In genomic region chr7:117828831-117829230, GRCh38 we compare ENCODE assay signal across 25 cellular contexts. TPM values are rescaled to one million over a fixed set of nuclear protein-coding genes. Genes with fewer than 3 reads are reported as not detected.
DNase-seq lines count a peak whose midpoint lies in the region; TF ChIP-seq lines count a peak whose summit lies in the region.
"Had no signal": no experiment of that assay in that cellular context is flagged by ENCODE, and none has a peak within 500 bp of the region (broad histone marks: within the 10 kb centered on the region; RNA-seq: fewer than 3 reads in every experiment).

No MANE protein-coding gene starts in this region.

- H3K27ac ChIP-seq in SJSA1 (peak overlapping the region; percentile 27; the same call in 1 of the 2 replicates), smooth muscle cell (ENCODE audit: low read depth) (peak overlapping the region; percentile 61), tibial nerve (no peak overlapping the region)
- H3K27ac ChIP-seq: 22Rv1, HL-60, ovary had no signal

- H4K20me1 ChIP-seq in smooth muscle cell (ENCODE audit: low read depth) = peaks cover 3% of the 10 kb centered on the region

- peak overlapping the region; percentile 62 for H3K4me2 ChIP-seq in smooth muscle cell

- no peak overlapping the region for H2AFZ ChIP-seq in smooth muscle cell (ENCODE audit: low read depth)

- H3K79me2 ChIP-seq in smooth muscle cell (ENCODE audit: low read depth) = peaks cover 9% of the 10 kb centered on the region

- H3K4me1 ChIP-seq in SJSA1 (replicated peaks) = peaks cover 28% of the 10 kb centered on the region
- H3K4me1 ChIP-seq in smooth muscle cell (ENCODE audit: low read depth) = peaks cover 6% of the 10 kb centered on the region
- H3K4me1 ChIP-seq in tibial nerve = peaks cover 0 to 46% (median 7%) of the 10 kb centered on the region in 4 donors

- H3K9me3 ChIP-seq in SJSA1 (replicated peaks) (no peaks in the 10 kb centered on the region), smooth muscle cell (replicated peaks; ENCODE audit: low read depth) (no peaks in the 10 kb centered on the region), tibial nerve (no peaks in the 10 kb centered on the region)
- H3K9me3 ChIP-seq: gastroesophageal sphincter, ovary had no signal

- peaks cover 17% of the 10 kb centered on the region for H3F3A ChIP-seq in smooth muscle cell (ENCODE audit: low read depth)

- TF ChIP-seq POLR2A in tibial nerve (IDR thresholded peaks at IDR 0.05) = no peak

- WGBS in smooth muscle cell (ENCODE audit: low lambda C conversion rate) = 36% methylated on average over 2 of the region's 2 CpGs
- WGBS in tibial nerve, 2 donors = 41 to 46% methylated on average over 2 of the region's 2 CpGs

- TF ChIP-seq EP300 in tibial nerve (IDR thresholded peaks at IDR 0.05) = no peak

- no peak overlapping the region for H3K9ac ChIP-seq in smooth muscle cell (ENCODE audit: low read depth)

- TF ChIP-seq CTCF in fibroblast of mammary gland (conservative IDR thresholded peaks at IDR 0.05; ENCODE audit: control insufficient read depth, insufficient read depth, low read depth, low read length) = no peak
- no peak for TF ChIP-seq CTCF in smooth muscle cell (IDR thresholded peaks at IDR 0.05; ENCODE audit: borderline replicate concordance, insufficient read depth, poor library complexity, severe bottlenecking)
- no peak for TF ChIP-seq CTCF in tibial nerve (IDR thresholded peaks at IDR 0.05)

- H3K27me3 ChIP-seq in SJSA1 (replicated peaks) (no peaks in the 10 kb centered on the region), smooth muscle cell (ENCODE audit: low read depth) (no peaks in the 10 kb centered on the region), tibial nerve (no peaks in the 10 kb centered on the region)
- H3K27me3 ChIP-seq: gastroesophageal sphincter, ovary had no signal

- H3K36me3 ChIP-seq in SJSA1 (no peaks in the 10 kb centered on the region), smooth muscle cell (ENCODE audit: low read depth) (no peaks in the 10 kb centered on the region), tibial nerve (no peaks in the 10 kb centered on the region)
- H3K36me3 ChIP-seq: gastroesophageal sphincter, ovary had no signal

- DNase-seq in DMS53 (lab: John Stamatoyannopoulos, UW) (peak; percentile 16), DMS53 treated with DMSO at 0.1 percent for 48 hours (lab: John Stamatoyannopoulos, UW; ENCODE audit: unreplicated experiment) (no peak), SJSA1 (ENCODE audit: low read depth in 1 of 2, low spot score in 2 of 2) (peak in 1 of 2 experiments; percentile 62), fibroblast of mammary gland (ENCODE audit: low read depth) (peak; percentile 25), smooth muscle cell (lab: John Stamatoyannopoulos, UW; ENCODE audit: unreplicated experiment) (no peak), tibial nerve (ENCODE audit: low spot score in 2 of 2) (no peak), dermis blood vessel endothelial cell (no peak)
- no peak for DNase-seq in stimulated activated CD4-positive, alpha-beta T cell treated with anti-CD3 and anti-CD28 coated beads, Interleukin-12 subunit alpha, Interleukin-12 subunit beta, amount 100 ng/mL, for 4 hours
- DNase-seq: activated CD4-positive, alpha-beta memory T cell treated with anti-CD3 and anti-CD28 coated beads for 36 hours; AML-193; CD4-positive, alpha-beta memory T cell; cerebellar nuclear complex; DMS 273 treated with DMSO at 0.1 percent for 48 hours; effector memory CD4-positive, alpha-beta T cell; erythroblast; GDM1; NCI-H1105; NCI-H1930; NCI-H2227 treated with DMSO at 0.1 percent for 48 hours; ovary; right cardiac atrium; T1000 had no signal

- H3K4me3 ChIP-seq in SJSA1 (no peak overlapping the region), fibroblast of mammary gland (ENCODE audit: control insufficient read depth, low read depth, low read length) (no peak overlapping the region), smooth muscle cell (no peak overlapping the region), tibial nerve (no peak overlapping the region)
- H3K4me3 ChIP-seq: gastroesophageal sphincter, ovary had no signal

RNA-seq across cellular contexts. Expression of gene CTTNBP2, which starts 44.4 kb away (rescaled TPM):
- not detected in 2 replicates for total RNA-seq in SJSA1 (2014; rRNA removed; shearing (Covaris generic))
- total RNA-seq in smooth muscle cell (22.9 and 42.3 TPM in 2 replicates), tibial nerve (10 to 100 TPM; 12.9 to 19.3 (median 17.1) TPM), dermis blood vessel endothelial cell (0.34 and 0.37 TPM in 2 replicates)
- polyA plus RNA-seq in smooth muscle cell = 4.8 and 22.3 TPM in 2 replicates
- total RNA-seq: activated CD4-positive, alpha-beta memory T cell treated with anti-CD3 and anti-CD28 coated beads for 36 hours; CD4-positive, alpha-beta memory T cell had no signal
- polyA plus RNA-seq: CD4-positive, alpha-beta memory T cell had no signal

Comparison
In these comparisons a context has a peak if more than half of its experiments do, and no peak if none do; other contexts are left out.
1. DNase-seq: peak in DMS53 (single experiment) and fibroblast of mammary gland (single experiment); none in DMS53 treated with DMSO at 0.1 percent for 48 hours (single experiment), smooth muscle cell (single experiment), tibial nerve (0 of 2), stimulated activated CD4-positive, alpha-beta T cell treated with anti-CD3 and anti-CD28 coated beads, Interleukin-12 subunit alpha, Interleukin-12 subunit beta, amount 100 ng/mL, for 4 hours (single experiment) and dermis blood vessel endothelial cell (single experiment).
2. H3K27ac ChIP-seq: peak in SJSA1 (single experiment) and smooth muscle cell (single experiment); none in tibial nerve (0 of 4).
3. RNA of gene CTTNBP2, which starts 44.4 kb away (total RNA-seq): 22.9 to 42.3 TPM in smooth muscle cell and 12.9 to 19.3 TPM in tibial nerve; 0.34 to 0.37 TPM in dermis blood vessel endothelial cell and not detected in SJSA1; every median in the first group is over 10 times any median in the second.